Comparison of ENCODE assay signal across 8 cellular contexts in the genomic region with DNA sequence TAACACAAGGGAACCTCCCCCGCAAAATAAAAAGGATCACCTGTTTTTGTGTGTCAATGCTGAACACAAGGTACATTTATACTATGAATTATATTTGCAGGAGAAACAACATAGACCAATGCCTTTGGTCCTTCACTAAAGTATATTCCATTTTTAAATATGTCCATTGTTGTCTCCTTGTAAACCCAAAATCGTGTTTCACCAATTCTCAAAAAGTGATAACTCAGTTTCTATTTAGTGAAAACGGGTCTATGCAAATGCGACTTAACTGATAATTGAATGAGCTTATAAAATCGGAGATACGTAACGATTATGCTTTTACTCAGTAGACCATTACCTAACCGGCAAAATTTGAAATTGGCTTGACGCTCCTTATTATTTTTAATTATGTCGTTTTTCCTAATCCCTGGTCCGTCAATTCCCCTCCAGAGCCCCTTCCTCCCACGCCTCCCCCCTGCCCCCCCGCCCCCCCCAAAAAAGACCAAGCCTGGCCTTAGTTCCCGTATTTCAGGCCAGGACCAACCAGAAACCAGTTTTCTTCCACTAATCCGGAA. TPM values are rescaled to one million over a fixed set of nuclear protein-coding genes. Genes with fewer than 3 reads are reported as not detected.
DNase-seq lines count a peak whose midpoint lies in the region; ATAC-seq, FAIRE-seq and TF ChIP-seq lines count a peak whose summit lies in the region.

No MANE protein-coding gene starts in this region.

- H3K9me1 ChIP-seq in K562 (ENCODE audit: control insufficient read depth, insufficient read depth, low read length) = no peaks in the 10 kb centered on the region

- H3K4me1 Mint-ChIP-seq in CD4-positive, CD25-positive, alpha-beta regulatory T cell = peaks cover 8 to 52% (median 23%) of the 10 kb centered on the region in 4 donors

- peaks cover 0 to 4% (median 0%) of the 10 kb centered on the region in 7 donors for H3K9me3 Mint-ChIP-seq in CD4-positive, CD25-positive, alpha-beta regulatory T cell

- H3K4me3 ChIP-seq in CD4-positive, CD25-positive, alpha-beta regulatory T cell (ENCODE audit: low read depth, low read length) = peak overlapping the region; percentile 96
- peak overlapping the region; percentile 79 for H3K4me3 ChIP-seq in Jurkat, Clone E6-1 (ENCODE audit: low read length)
- H3K4me3 ChIP-seq in K562 (peak overlapping the region; percentile 54), uterus (peak overlapping the region; percentile 70 to 77)

- WGBS in K562 (ENCODE audit: insufficient coverage, low coverage, missing lambda C conversion rate) = 0% methylated on average over 7 of the region's 15 CpGs

- TSS peak; percentile 42 for BruUV-seq in K562 (replicated peaks; lab: Mats Ljungman, UMichigan)

- TF ChIP-seq RAD21 in K562 (CRISPR knock-in tag; conservative IDR thresholded peaks at IDR 0.05 in 1 of 2, IDR thresholded peaks at IDR 0.05 in 1 of 2) = no peak

- no peak for TF ChIP-seq EP300 in K562 (IDR thresholded peaks at IDR 0.05; ENCODE audit: low read length)

- no peak for ATAC-seq in CD4-positive, CD25-positive, alpha-beta regulatory T cell (ENCODE audit: low read depth in 2 of 2)
- no peak for ATAC-seq in K562
- no peak for ATAC-seq in HG02588 (IDR thresholded peaks at IDR 0.05; ENCODE audit: unreplicated experiment)

- H3K9me3 ChIP-seq in CD4-positive, CD25-positive, alpha-beta regulatory T cell (ENCODE audit: control insufficient read depth in 2 of 2, low read length in 2 of 2) = no peaks in the 10 kb centered on the region
- H3K9me3 ChIP-seq in K562 (replicated peaks; ENCODE audit: control insufficient read depth, insufficient read depth, low read depth, low read length) = no peaks in the 10 kb centered on the region
- H3K9me3 ChIP-seq in uterus = no peaks in the 10 kb centered on the region

- H3K27me3 ChIP-seq in CD4-positive, CD25-positive, alpha-beta regulatory T cell (ENCODE audit: control insufficient read depth, insufficient read depth, low read length) = no peaks in the 10 kb centered on the region
- H3K27me3 ChIP-seq in K562 (ENCODE audit: control insufficient read depth in 2 of 2, insufficient read depth in 2 of 2, low read length in 2 of 2) (no peaks in the 10 kb centered on the region), uterus (no peaks in the 10 kb centered on the region)

- H3K27ac Mint-ChIP-seq in CD4-positive, CD25-positive, alpha-beta regulatory T cell = peak overlapping the region; percentile 77 to 96 (median 94)

- peak overlapping the region in 1 of 2 experiments; percentile 68; a peak in 2 of 4 replicates for H3K9ac ChIP-seq in K562 (ENCODE audit: insufficient read depth in 1 of 2, low read depth in 2 of 2, low read length in 2 of 2)

- peak overlapping the region; percentile 92 for H3K27ac ChIP-seq in CD4-positive, CD25-positive, alpha-beta regulatory T cell (ENCODE audit: insufficient read depth, low read length, poor library complexity, severe bottlenecking)
- peak overlapping the region; percentile 69; the same call in 2 of the 3 replicates for H3K27ac ChIP-seq in K562 (ENCODE audit: extremely low read depth, low read depth, low read length)
- peak overlapping the region; percentile 82 to 83 for H3K27ac ChIP-seq in uterus

- H3K36me3 Mint-ChIP-seq in CD4-positive, CD25-positive, alpha-beta regulatory T cell = no peaks in the 10 kb centered on the region

- no peak for TF ChIP-seq CTCF in K562 (IDR thresholded peaks at IDR 0.05 in 2 of 3, conservative IDR thresholded peaks at IDR 0.05 in 1 of 3; ENCODE audit: insufficient read depth in 2 of 3, low read depth in 1 of 3, low read length in 3 of 3)
- TF ChIP-seq CTCF in uterus (IDR thresholded peaks at IDR 0.05) = no peak

- DNase-seq in CD4-positive, CD25-positive, alpha-beta regulatory T cell = no peak
- DNase-seq in Jurkat, Clone E6-1 (ENCODE audit: low read depth, low spot score) = peak; percentile 4
- DNase-seq in K562 (ENCODE audit: extremely low read depth in 1 of 4, low spot score in 3 of 4) (peak in 3 of 4 experiments; percentile 2 to 7 (median 7)), medulla oblongata (ENCODE audit: extremely low spot score) (peak; percentile 32), uterus (no peak), Ammon's horn (ENCODE audit: low spot score) (no peak)
- DNase-seq in central memory CD4-positive, alpha-beta T cell = no peak

- H3K36me3 ChIP-seq in CD4-positive, CD25-positive, alpha-beta regulatory T cell (ENCODE audit: control insufficient read depth, insufficient read depth, low read length) = no peaks in the 10 kb centered on the region
- H3K36me3 ChIP-seq in K562 (ENCODE audit: control insufficient read depth, insufficient read depth, low read length) = no peaks in the 10 kb centered on the region
- no peaks in the 10 kb centered on the region for H3K36me3 ChIP-seq in uterus

- no peak for FAIRE-seq in K562 (lab: Jason Lieb, UNC)

- peak overlapping the region; percentile 81 for H3K4me2 ChIP-seq in K562 (ENCODE audit: insufficient read depth, low read length)

- in situ Hi-C loops in K562 (cut with MboI) = no loop called here

- H4K20me1 ChIP-seq in K562 (replicated peaks; ENCODE audit: control insufficient read depth, insufficient read depth, low read length) = no peaks in the 10 kb centered on the region

- peaks cover 6% of the 10 kb centered on the region for H3K27me3 Mint-ChIP-seq in CD4-positive, CD25-positive, alpha-beta regulatory T cell

- CTCF ChIA-PET in K562 (lab: Yijun Ruan, JAX; ENCODE audit: low intra/inter-chr PET ratio) = no interaction called here

- intact Hi-C loops in K562 (cut with micrococcal nuclease) (loop anchor here (5.0 kb wide), 1 partner anchor 315 kb away; no protein-coding TSS in a partner anchor), uterus (cut with DNase I; ENCODE audit: low total_unique reads) (no loop called here)

- H3K4me1 ChIP-seq in CD4-positive, CD25-positive, alpha-beta regulatory T cell (ENCODE audit: control insufficient read depth, insufficient read depth, low read length, poor library complexity, severe bottlenecking) = peaks cover 13% of the 10 kb centered on the region
- H3K4me1 ChIP-seq in K562 (replicated peaks in 1 of 2; ENCODE audit: control insufficient read depth in 2 of 2, insufficient read depth in 2 of 2, low read length in 2 of 2) = no peaks in the 10 kb centered on the region
- H3K4me1 ChIP-seq in uterus = no peaks in the 10 kb centered on the region

- TF ChIP-seq POLR2A in K562 (conservative IDR thresholded peaks at IDR 0.05) (no peak), uterus (IDR thresholded peaks at IDR 0.05) (no peak)

- peak overlapping the region; percentile 76 to 96 (median 93) for H3K4me3 Mint-ChIP-seq in CD4-positive, CD25-positive, alpha-beta regulatory T cell

- peaks cover 38% of the 10 kb centered on the region for H3K79me2 ChIP-seq in K562 (ENCODE audit: control insufficient read depth, insufficient read depth, low read length)

- POLR2A ChIA-PET in K562 (lab: Yijun Ruan, JAX) = interaction anchor here (0.6 to 0.7 kb wide), 2 partner anchors 36 to 383 kb away, joined by 3 read pairs; no protein-coding TSS in a partner anchor

- peak overlapping the region; percentile 66 for H2AFZ ChIP-seq in K562 (ENCODE audit: low read depth, low read length)

TF ChIP-seq in K562, 482 proteins besides CTCF, POLR2A, EP300 and RAD21:
- TF ChIP-seq ZNF740 (CRISPR knock-in tag; IDR thresholded peaks at IDR 0.05) (no peak), ZNF740 (tag; IDR thresholded peaks at IDR 0.05) (peak in 1 of 2 experiments; percentile 68; a peak in 1 of 4 replicates), HMGN3 (IDR thresholded peaks at IDR 0.05; ENCODE audit: borderline replicate concordance, extremely low read depth, insufficient read length, low read depth, low read length) (no peak)
- TF ChIP-seq, protein P1, sequence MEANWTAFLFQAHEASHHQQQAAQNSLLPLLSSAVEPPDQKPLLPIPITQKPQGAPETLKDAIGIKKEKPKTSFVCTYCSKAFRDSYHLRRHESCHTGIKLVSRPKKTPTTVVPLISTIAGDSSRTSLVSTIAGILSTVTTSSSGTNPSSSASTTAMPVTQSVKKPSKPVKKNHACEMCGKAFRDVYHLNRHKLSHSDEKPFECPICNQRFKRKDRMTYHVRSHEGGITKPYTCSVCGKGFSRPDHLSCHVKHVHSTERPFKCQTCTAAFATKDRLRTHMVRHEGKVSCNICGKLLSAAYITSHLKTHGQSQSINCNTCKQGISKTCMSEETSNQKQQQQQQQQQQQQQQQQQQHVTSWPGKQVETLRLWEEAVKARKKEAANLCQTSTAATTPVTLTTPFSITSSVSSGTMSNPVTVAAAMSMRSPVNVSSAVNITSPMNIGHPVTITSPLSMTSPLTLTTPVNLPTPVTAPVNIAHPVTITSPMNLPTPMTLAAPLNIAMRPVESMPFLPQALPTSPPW (CRISPR knock-in tag; IDR thresholded peaks at IDR 0.05) = peak; percentile 94

RNA-seq across cellular contexts. Expression of gene BRWD3, which starts 2.0 kb away (rescaled TPM):
- total RNA-seq in CD4-positive, CD25-positive, alpha-beta regulatory T cell = 49.0 TPM
- 1 to 10 TPM; 1.7 to 3.9 (median 2.3) TPM for polyA plus RNA-seq in CD4-positive, CD25-positive, alpha-beta regulatory T cell
- polyA plus RNA-seq in Jurkat, Clone E6-1 (2012; ENCODE audit: insufficient read depth, insufficient read length) = 5.4 TPM
- total RNA-seq in K562 (2011; cell fraction: chromatin; rRNA removed; ENCODE audit: low replicate concordance) = 41.0 and 116 TPM in 2 replicates
- 10.3 and 12.0 TPM in 2 replicates for total RNA-seq in K562 (2011; cell fraction: nucleolus; rRNA removed)
- total RNA-seq in K562 (2011; cell fraction: nucleoplasm; rRNA removed) = 80.4 and 152 TPM in 2 replicates
- total RNA-seq in K562 (2014; rRNA removed) = 3.1 and 6.4 TPM in 2 replicates
- total RNA-seq in K562 (2014; rRNA removed; fragmentation: Illumina TruSeq; extraction: Trizol) = 11.5 and 12.4 TPM in 2 replicates
- total RNA-seq in K562 (2015; rRNA removed; fragmentation: Illumina TruSeq; extraction: Trizol) = 11.6 and 12.0 TPM in 2 replicates
- total RNA-seq in K562 (2021) = 10.3 and 11.6 TPM in 2 replicates
- polyA plus RNA-seq in K562 (2011; rRNA removed) = 9.1 and 14.3 TPM in 2 replicates
- polyA plus RNA-seq in K562 (2011; cell fraction: cytosol; rRNA removed) = 2.6 and 4.7 TPM in 2 replicates
- 15.1 and 15.3 TPM in 2 replicates for polyA plus RNA-seq in K562 (2011; cell fraction: nucleus; rRNA removed)
- polyA plus RNA-seq in K562 (2012) = 2.6 and 3.7 TPM in 2 replicates
- 5.6 and 5.8 TPM in 2 replicates for polyA plus RNA-seq in K562 (2014; fragmentation: Illumina TruSeq; extraction: Trizol)
- polyA plus RNA-seq in K562 (2014; fragmentation: Nextera tagmentation; extraction: Ambion mirVana) = under 1 TPM; 0.56 to 0.72 TPM
- polyA plus RNA-seq in K562 (2014; rRNA removed) = 3.4 and 5.6 TPM in 2 replicates
- 67.5 and 70.4 TPM in 2 replicates for polyA minus RNA-seq in K562 (2011; rRNA and poly(A)+ RNA removed)
- 11.6 and 16.0 TPM in 2 replicates for polyA minus RNA-seq in K562 (2011; cell fraction: cytosol; rRNA and poly(A)+ RNA removed)
- polyA minus RNA-seq in K562 (2011; cell fraction: nucleus; rRNA and poly(A)+ RNA removed) = 28.7 and 36.1 TPM in 2 replicates
- total RNA-seq in uterus = 10 to 100 TPM; 22.9 to 46.0 (median 43.2) TPM

Comparison
In these comparisons a context has a peak if more than half of its experiments do, and no peak if none do; other contexts are left out.
1. DNase-seq: peak in Jurkat, Clone E6-1 (single experiment), K562 (3 of 4) and medulla oblongata (single experiment); none in CD4-positive, CD25-positive, alpha-beta regulatory T cell (0 of 3), uterus (0 of 2), central memory CD4-positive, alpha-beta T cell (single experiment) and Ammon's horn (single experiment).
2. Peak in every context shown above with its lines, with median percentiles within 50 percentile points of each other: H3K27ac ChIP-seq and H3K4me3 ChIP-seq.